14 cellular contexts compared by ENCODE assay signal in genomic region chr3:13020159-13020558, GRCh38. TPM values are rescaled to one million over a fixed set of nuclear protein-coding genes. Genes with fewer than 3 reads are reported as not detected.
DNase-seq lines count a peak whose midpoint lies in the region; ATAC-seq and TF ChIP-seq lines count a peak whose summit lies in the region.
"Had no signal": no experiment of that assay in that cellular context is flagged by ENCODE, and none has a peak within 500 bp of the region (broad histone marks: within the 10 kb centered on the region; RNA-seq: fewer than 3 reads in every experiment).

No MANE protein-coding gene starts in this region.

- H4K20me1 ChIP-seq in BLaER1: peaks cover 25% of the 10 kb centered on the region; the same call in 1 of the 2 replicates

- DNase-seq in natural killer cell treated with Interleukin-12 subunit alpha and Interleukin-12 subunit beta and Interleukin-15 and Interleukin-18, amount 100 ng/mL, for 72 hours (ENCODE audit: low spot score): peak; percentile 42
- DNase-seq in activated naive CD4-positive, alpha-beta T cell treated with anti-CD3 and anti-CD28 coated beads for 36 hours: no peak
- DNase-seq in activated T-helper 2 cell treated with anti-CD3 and anti-CD28 coated beads, Interferon-gamma antibody, Interleukin-2, Interleukin-4, amounts not matched to agents 10 μg/mL and 5 μg/mL and 100 μg/mL, durations not matched to agents 14 hours and 24 hours and 36 hours (ENCODE audit: low spot score): no peak
- no peak for DNase-seq in germinal center (ENCODE audit: low spot score)
- DNase-seq: activated naive CD4-positive, alpha-beta T cell treated with Interleukin-2 at 50 U/mL for 16 hours; foreskin melanocyte; H9; Kasumi-1; SJCRH30; upper lobe of right lung had no signal

- ATAC-seq in activated T-helper 17 cell treated with anti-CD3 and anti-CD28 coated beads, Interleukin-2, amount 50 U/mL, for 72 hours (replicated peaks): no peak
- no peak for ATAC-seq in natural killer cell treated with Interleukin-12 subunit alpha and Interleukin-12 subunit beta and Interleukin-15 and Interleukin-18, amount 100 ng/mL, for 72 hours
- ATAC-seq in GM21576 (IDR thresholded peaks at IDR 0.05; ENCODE audit: unreplicated experiment): no peak
- ATAC-seq: upper lobe of right lung had no signal

- H3K27ac ChIP-seq in BLaER1: peak overlapping the region; percentile 98
- H3K27ac ChIP-seq: upper lobe of right lung had no signal

- H3K36me3 Mint-ChIP-seq in activated T-helper 17 cell treated with anti-CD3 and anti-CD28 coated beads, Interleukin-2, amount 50 U/mL, for 72 hours (ENCODE audit: low read depth): no peaks in the 10 kb centered on the region
- no peaks in the 10 kb centered on the region for H3K36me3 Mint-ChIP-seq in natural killer cell treated with Interleukin-12 subunit alpha and Interleukin-12 subunit beta and Interleukin-15 and Interleukin-18, amount 100 ng/mL, for 72 hours
- no peaks in the 10 kb centered on the region for H3K36me3 Mint-ChIP-seq in activated naive CD4-positive, alpha-beta T cell treated with anti-CD3 and anti-CD28 coated beads for 36 hours (ENCODE audit: low read depth)
- H3K36me3 Mint-ChIP-seq in activated T-helper 2 cell treated with anti-CD3 and anti-CD28 coated beads, Interferon-gamma antibody, Interleukin-2, Interleukin-4, amounts not matched to agents 10 μg/mL and 5 μg/mL and 100 μg/mL, durations not matched to agents 14 hours and 24 hours and 36 hours (ENCODE audit: low read depth): no peaks in the 10 kb centered on the region

- peak overlapping the region; percentile 98 for H3K4me2 ChIP-seq in BLaER1

- H3K9ac ChIP-seq in BLaER1: peak overlapping the region; percentile 91

- H3K27me3 Mint-ChIP-seq in activated T-helper 17 cell treated with anti-CD3 and anti-CD28 coated beads, Interleukin-2, amount 50 U/mL, for 72 hours: no peaks in the 10 kb centered on the region
- no peaks in the 10 kb centered on the region for H3K27me3 Mint-ChIP-seq in natural killer cell treated with Interleukin-12 subunit alpha and Interleukin-12 subunit beta and Interleukin-15 and Interleukin-18, amount 100 ng/mL, for 72 hours
- no peaks in the 10 kb centered on the region for H3K27me3 Mint-ChIP-seq in activated naive CD4-positive, alpha-beta T cell treated with anti-CD3 and anti-CD28 coated beads for 36 hours (ENCODE audit: low read depth)
- no peaks in the 10 kb centered on the region for H3K27me3 Mint-ChIP-seq in activated T-helper 2 cell treated with anti-CD3 and anti-CD28 coated beads, Interferon-gamma antibody, Interleukin-2, Interleukin-4, amounts not matched to agents 10 μg/mL and 5 μg/mL and 100 μg/mL, durations not matched to agents 14 hours and 24 hours and 36 hours (ENCODE audit: low read depth)

- peak overlapping the region; percentile 73 for H3K27ac Mint-ChIP-seq in activated T-helper 17 cell treated with anti-CD3 and anti-CD28 coated beads, Interleukin-2, amount 50 U/mL, for 72 hours
- peak overlapping the region; percentile 61 to 86 for H3K27ac Mint-ChIP-seq in natural killer cell treated with Interleukin-12 subunit alpha and Interleukin-12 subunit beta and Interleukin-15 and Interleukin-18, amount 100 ng/mL, for 72 hours
- H3K27ac Mint-ChIP-seq in activated naive CD4-positive, alpha-beta T cell treated with anti-CD3 and anti-CD28 coated beads for 36 hours: no peak overlapping the region
- H3K27ac Mint-ChIP-seq in activated T-helper 2 cell treated with anti-CD3 and anti-CD28 coated beads, Interferon-gamma antibody, Interleukin-2, Interleukin-4, amounts not matched to agents 10 μg/mL and 5 μg/mL and 100 μg/mL, durations not matched to agents 14 hours and 24 hours and 36 hours: no peak overlapping the region

- H3K4me3 Mint-ChIP-seq in activated T-helper 17 cell treated with anti-CD3 and anti-CD28 coated beads, Interleukin-2, amount 50 U/mL, for 72 hours: no peak overlapping the region
- H3K4me3 Mint-ChIP-seq in natural killer cell treated with Interleukin-12 subunit alpha and Interleukin-12 subunit beta and Interleukin-15 and Interleukin-18, amount 100 ng/mL, for 72 hours: peak overlapping the region; percentile 57
- no peak overlapping the region for H3K4me3 Mint-ChIP-seq in activated naive CD4-positive, alpha-beta T cell treated with anti-CD3 and anti-CD28 coated beads for 36 hours
- H3K4me3 Mint-ChIP-seq in activated T-helper 2 cell treated with anti-CD3 and anti-CD28 coated beads, Interferon-gamma antibody, Interleukin-2, Interleukin-4, amounts not matched to agents 10 μg/mL and 5 μg/mL and 100 μg/mL, durations not matched to agents 14 hours and 24 hours and 36 hours (ENCODE audit: low read depth): no peak overlapping the region
- H3K4me3 Mint-ChIP-seq: H9 had no signal

- peaks cover 81% of the 10 kb centered on the region for H3K4me1 ChIP-seq in BLaER1

- peak; percentile 23 for TF ChIP-seq POLR2A in GM18951 (IDR thresholded peaks at IDR 0.05; ENCODE audit: extremely low read depth, insufficient read depth, insufficient read length)

- no peaks in the 10 kb centered on the region for H3K9me3 ChIP-seq in BLaER1
- H3K9me3 ChIP-seq: SJCRH30, upper lobe of right lung had no signal

- no peaks in the 10 kb centered on the region for H3K9me3 Mint-ChIP-seq in activated T-helper 17 cell treated with anti-CD3 and anti-CD28 coated beads, Interleukin-2, amount 50 U/mL, for 72 hours
- peaks cover 6% of the 10 kb centered on the region for H3K9me3 Mint-ChIP-seq in natural killer cell treated with Interleukin-12 subunit alpha and Interleukin-12 subunit beta and Interleukin-15 and Interleukin-18, amount 100 ng/mL, for 72 hours
- no peaks in the 10 kb centered on the region for H3K9me3 Mint-ChIP-seq in activated naive CD4-positive, alpha-beta T cell treated with anti-CD3 and anti-CD28 coated beads for 36 hours
- no peaks in the 10 kb centered on the region for H3K9me3 Mint-ChIP-seq in activated T-helper 2 cell treated with anti-CD3 and anti-CD28 coated beads, Interferon-gamma antibody, Interleukin-2, Interleukin-4, amounts not matched to agents 10 μg/mL and 5 μg/mL and 100 μg/mL, durations not matched to agents 14 hours and 24 hours and 36 hours
- H3K9me3 Mint-ChIP-seq: H9 had no signal

- H3K27me3 ChIP-seq in BLaER1: no peaks in the 10 kb centered on the region
- H3K27me3 ChIP-seq: SJCRH30, upper lobe of right lung had no signal

- intact Hi-C loops in activated naive CD4-positive, alpha-beta T cell treated with anti-CD3 and anti-CD28 coated beads for 36 hours (cut with micrococcal nuclease): no loop called here
- intact Hi-C loops in activated T-helper 2 cell treated with anti-CD3 and anti-CD28 coated beads, Interferon-gamma antibody, Interleukin-2, Interleukin-4, amounts not matched to agents 10 μg/mL and 5 μg/mL and 100 μg/mL, durations not matched to agents 14 hours and 24 hours and 36 hours (cut with micrococcal nuclease): no loop called here

- in situ Hi-C loops in GM18951 (cut with MboI; ENCODE audit: low sequenced_read_pairs, unreplicated experiment): no loop called here

- CTCF ChIA-PET in activated naive CD4-positive, alpha-beta T cell treated with anti-CD3 and anti-CD28 coated beads for 36 hours (lab: Charles Lee): no interaction called here

- no peaks in the 10 kb centered on the region for H3K36me3 ChIP-seq in BLaER1
- H3K36me3 ChIP-seq: SJCRH30, upper lobe of right lung had no signal

- H3K4me3 ChIP-seq in BLaER1: peak overlapping the region; percentile 77
- H3K4me3 ChIP-seq: upper lobe of right lung had no signal

- H3K4me1 Mint-ChIP-seq in activated T-helper 17 cell treated with anti-CD3 and anti-CD28 coated beads, Interleukin-2, amount 50 U/mL, for 72 hours: peaks cover 23% of the 10 kb centered on the region
- H3K4me1 Mint-ChIP-seq in natural killer cell treated with Interleukin-12 subunit alpha and Interleukin-12 subunit beta and Interleukin-15 and Interleukin-18, amount 100 ng/mL, for 72 hours (ENCODE audit: low read depth in 2 of 2): peaks cover 32 to 44% of the 10 kb centered on the region in 2 donors
- peaks cover 19% of the 10 kb centered on the region for H3K4me1 Mint-ChIP-seq in activated naive CD4-positive, alpha-beta T cell treated with anti-CD3 and anti-CD28 coated beads for 36 hours (ENCODE audit: low read depth)
- peaks cover 21% of the 10 kb centered on the region for H3K4me1 Mint-ChIP-seq in activated T-helper 2 cell treated with anti-CD3 and anti-CD28 coated beads, Interferon-gamma antibody, Interleukin-2, Interleukin-4, amounts not matched to agents 10 μg/mL and 5 μg/mL and 100 μg/mL, durations not matched to agents 14 hours and 24 hours and 36 hours (ENCODE audit: low read depth)

RNA-seq across cellular contexts. Expression of gene IQSEC1, which starts 53.1 kb away (rescaled TPM):
- total RNA-seq in activated T-helper 17 cell treated with anti-CD3 and anti-CD28 coated beads, Interleukin-2, amount 50 U/mL, for 72 hours: 10 to 100 TPM; 38.0 to 62.9 TPM
- 10 to 100 TPM; 93.7 to 95.8 TPM for total RNA-seq in natural killer cell treated with Interleukin-12 subunit alpha and Interleukin-12 subunit beta and Interleukin-15 and Interleukin-18, amount 100 ng/mL, for 72 hours
- total RNA-seq in activated naive CD4-positive, alpha-beta T cell treated with anti-CD3 and anti-CD28 coated beads for 36 hours: 10 to 100 TPM; 38.6 to 39.3 TPM
- 28.1 and 31.2 TPM in 2 replicates for total RNA-seq in activated T-helper 2 cell treated with anti-CD3 and anti-CD28 coated beads, Interferon-gamma antibody, Interleukin-2, Interleukin-4, amounts not matched to agents 10 μg/mL and 5 μg/mL and 100 μg/mL, durations not matched to agents 14 hours and 24 hours and 36 hours

Comparison
In these comparisons a context has a peak if more than half of its experiments do, and no peak if none do; other contexts are left out.
1. H3K27ac Mint-ChIP-seq: peak in activated T-helper 17 cell treated with anti-CD3 and anti-CD28 coated beads, Interleukin-2, amount 50 U/mL, for 72 hours (single experiment) and natural killer cell treated with Interleukin-12 subunit alpha and Interleukin-12 subunit beta and Interleukin-15 and Interleukin-18, amount 100 ng/mL, for 72 hours (2 of 2); none in activated naive CD4-positive, alpha-beta T cell treated with anti-CD3 and anti-CD28 coated beads for 36 hours (single experiment) and activated T-helper 2 cell treated with anti-CD3 and anti-CD28 coated beads, Interferon-gamma antibody, Interleukin-2, Interleukin-4, amounts not matched to agents 10 μg/mL and 5 μg/mL and 100 μg/mL, durations not matched to agents 14 hours and 24 hours and 36 hours (single experiment).